14 cellular contexts compared by ENCODE assay signal in genomic region chr11:67301313-67301921, GRCh38. TPM values are rescaled to one million over a fixed set of nuclear protein-coding genes. Genes with fewer than 3 reads are reported as not detected.
DNase-seq lines count a peak whose midpoint lies in the region; ATAC-seq, FAIRE-seq and TF ChIP-seq lines count a peak whose summit lies in the region.
"Had no signal": no experiment of that assay in that cellular context is flagged by ENCODE, and none has a peak within 500 bp of the region (broad histone marks: within the 10 kb centered on the region; RNA-seq: fewer than 3 reads in every experiment).

No MANE protein-coding gene starts in this region.

- peaks cover 10 to 36% (median 29%) of the 10 kb centered on the region in 9 donors for H3K4me1 ChIP-seq in heart right ventricle

- intact Hi-C loops in Right ventricle myocardium superior (cut with DNase I) (loop anchor here (5.0 kb wide), 1 partner anchor 34 kb away; the partner anchor contains the start of gene GRK2), heart right ventricle (cut with DNase I) (loop anchor here in 2 of 10 donors (5.0 kb wide), 1 partner anchor 34 kb away; the partner anchor contains the start of gene GRK2 (in 2 of the 2)), cardiac septum (cut with DNase I) (loop anchor here (5.0 kb wide), 1 partner anchor 34 kb away; the partner anchor contains the start of gene GRK2)

- peak overlapping the region in 2 of 10 donors; percentile 96 to 97 for H3K4me3 ChIP-seq in heart right ventricle
- H3K4me3 ChIP-seq: tibial artery had no signal

- H3K9me3 ChIP-seq in heart right ventricle = peaks cover 0 to 2% (median 0%) of the 10 kb centered on the region in 11 donors
- H3K9me3 ChIP-seq: tibial artery had no signal

- ATAC-seq in Right ventricle myocardium superior (ENCODE audit: poor library complexity) (no peak), heart right ventricle (no peak)

- DNase-seq in Right ventricle myocardium superior = peak; percentile 39
- DNase-seq in heart right ventricle = no peak
- peak; percentile 69 for DNase-seq in cardiac septum (ENCODE audit: low spot score)
- peak; percentile 41 for DNase-seq in myocyte (ENCODE audit: low read depth)
- DNase-seq in GM19240 (ENCODE audit: insufficient read length, low spot score) = no peak
- DNase-seq in D721Med (ENCODE audit: insufficient read length, low spot score) = no peak
- DNase-seq in COLO668 (lab: John Stamatoyannopoulos, UW; ENCODE audit: unreplicated experiment) = no peak
- no peak for DNase-seq in NCI-H82 (lab: John Stamatoyannopoulos, UW)
- DNase-seq: DND-41, KBM-7, NCI-H1436, SIG-M5, T1000 had no signal

- no peaks in the 10 kb centered on the region for H3K27me3 ChIP-seq in heart right ventricle
- H3K27me3 ChIP-seq: tibial artery had no signal

- WGBS in heart right ventricle, 2 donors = 94 to 95% methylated on average over 28 of the region's 28 CpGs

- peak overlapping the region in 3 of 10 donors; percentile 66 to 94 (median 88) for H3K27ac ChIP-seq in heart right ventricle

- H3K36me3 ChIP-seq in heart right ventricle = peaks cover 0 to 59% (median 11%) of the 10 kb centered on the region in 9 donors

- TF ChIP-seq CTCF in heart right ventricle (IDR thresholded peaks at IDR 0.05) (no peak), D721Med (IDR thresholded peaks at IDR 0.05; ENCODE audit: insufficient read depth, missing control alignments) (no peak)

- no peak for FAIRE-seq in D721Med (lab: Jason Lieb, UNC)

RNA-seq across cellular contexts. Expression of gene SSH3, which starts 1.9 kb away (rescaled TPM):
- total RNA-seq in Right ventricle myocardium superior (12.1 TPM), heart right ventricle (10 to 100 TPM; 11.9 to 21.2 (median 15.6) TPM), cardiac septum (22.3 TPM), myocyte (17.7 and 18.3 TPM in 2 replicates)
- polyA plus RNA-seq in heart right ventricle = 10 to 100 TPM in 1 of 2 donors, 1 to 10 TPM in 1; 7.8 to 15.5 TPM
- polyA plus RNA-seq in myocyte (2012) = 18.2 TPM

RNA-seq across cellular contexts. Expression of gene ANKRD13D, which starts 12.3 kb away (rescaled TPM):
- total RNA-seq in Right ventricle myocardium superior (11.6 TPM), heart right ventricle (10 to 100 TPM in 6 of 10 donors, 1 to 10 TPM in 4; 7.9 to 21.0 (median 12.3) TPM), cardiac septum (20.0 TPM), myocyte (18.6 and 24.5 TPM in 2 replicates)
- 10 to 100 TPM; 14.2 to 39.4 TPM for polyA plus RNA-seq in heart right ventricle
- polyA plus RNA-seq in myocyte (2012) = 34.4 TPM

RNA-seq across cellular contexts. Expression of gene GRK2, which starts 35.1 kb away (rescaled TPM):
- 53.4 TPM for total RNA-seq in Right ventricle myocardium superior
- total RNA-seq in heart right ventricle = 10 to 100 TPM; 34.2 to 60.9 (median 44.0) TPM
- 10 to 100 TPM; 48.0 to 65.0 TPM for polyA plus RNA-seq in heart right ventricle
- total RNA-seq in cardiac septum = 43.1 TPM
- 101 TPM in 2 replicates for total RNA-seq in myocyte
- polyA plus RNA-seq in myocyte (2012) = 56.3 TPM

RNA-seq across cellular contexts. Expression of gene POLD4, which starts 51.9 kb away (rescaled TPM):
- total RNA-seq in Right ventricle myocardium superior = 39.9 TPM
- total RNA-seq in heart right ventricle = 10 to 100 TPM; 30.4 to 80.1 (median 39.6) TPM
- polyA plus RNA-seq in heart right ventricle = 100 to 1,000 TPM in 1 of 2 donors, 10 to 100 TPM in 1; 66.6 to 214 TPM
- 61.6 TPM for total RNA-seq in cardiac septum
- total RNA-seq in myocyte = 105 and 115 TPM in 2 replicates
- 188 TPM for polyA plus RNA-seq in myocyte (2012)

Comparison
In these comparisons a context has a peak if more than half of its experiments do, and no peak if none do; other contexts are left out.
1. DNase-seq: peak in Right ventricle myocardium superior (single experiment), cardiac septum (single experiment) and myocyte (single experiment); none in heart right ventricle (0 of 2), GM19240 (single experiment), D721Med (single experiment), COLO668 (single experiment) and NCI-H82 (single experiment).